2 cellular contexts compared by ENCODE assay signal in the genomic region with DNA sequence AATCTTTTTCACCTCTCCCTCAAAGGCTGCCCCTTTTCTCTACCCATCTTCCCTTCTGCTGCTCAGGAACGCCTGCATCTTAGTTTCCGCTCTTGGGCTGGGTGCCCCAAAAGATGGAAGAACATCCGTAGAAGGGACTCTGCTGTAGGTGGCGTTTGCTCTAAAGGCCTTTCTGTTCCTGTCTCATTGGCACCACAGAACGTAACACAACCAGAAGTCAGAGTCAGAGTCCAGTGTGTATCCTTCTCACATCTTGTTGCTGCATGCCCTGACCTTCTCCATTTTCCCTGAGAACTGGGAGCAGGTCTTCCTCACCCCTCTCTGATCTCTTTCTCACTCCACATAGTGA.
TF ChIP-seq lines count a peak whose summit lies in the region.

No MANE protein-coding gene starts in this region.

TF ChIP-seq in HEK293, 187 proteins besides CTCF, POLR2A, EP300 and RAD21:
- TF ChIP-seq SETDB1 (IDR thresholded peaks at IDR 0.05; ENCODE audit: insufficient read length, low read length) (no peak), ZNF133 (tag by site-specific recombination; IDR thresholded peaks at IDR 0.05) (peak; percentile 36; the same call in 1 of the 2 replicates)

TF ChIP-seq in H1, 55 proteins besides CTCF, POLR2A, EP300 and RAD21:
- no peak for TF ChIP-seq CHD1 (IDR thresholded peaks at IDR 0.05; ENCODE audit: low read depth, low read length)
- no peak for TF ChIP-seq POLR2AphosphoS5 (IDR thresholded peaks at IDR 0.05; ENCODE audit: low read depth, low read length)
- TF ChIP-seq JUND (IDR thresholded peaks at IDR 0.05; ENCODE audit: low read length): no peak
- no peak for TF ChIP-seq SP1 (IDR thresholded peaks at IDR 0.05; ENCODE audit: low read depth, low read length)
- TF ChIP-seq SIN3A (conservative IDR thresholded peaks at IDR 0.05 in 1 of 2, IDR thresholded peaks at IDR 0.05 in 1 of 2; ENCODE audit: low read depth in 1 of 2, low read length in 2 of 2): no peak
- TF ChIP-seq GTF2F1 (IDR thresholded peaks at IDR 0.05; ENCODE audit: borderline replicate concordance, low read depth, low read length): no peak
- TF ChIP-seq, protein P1, sequence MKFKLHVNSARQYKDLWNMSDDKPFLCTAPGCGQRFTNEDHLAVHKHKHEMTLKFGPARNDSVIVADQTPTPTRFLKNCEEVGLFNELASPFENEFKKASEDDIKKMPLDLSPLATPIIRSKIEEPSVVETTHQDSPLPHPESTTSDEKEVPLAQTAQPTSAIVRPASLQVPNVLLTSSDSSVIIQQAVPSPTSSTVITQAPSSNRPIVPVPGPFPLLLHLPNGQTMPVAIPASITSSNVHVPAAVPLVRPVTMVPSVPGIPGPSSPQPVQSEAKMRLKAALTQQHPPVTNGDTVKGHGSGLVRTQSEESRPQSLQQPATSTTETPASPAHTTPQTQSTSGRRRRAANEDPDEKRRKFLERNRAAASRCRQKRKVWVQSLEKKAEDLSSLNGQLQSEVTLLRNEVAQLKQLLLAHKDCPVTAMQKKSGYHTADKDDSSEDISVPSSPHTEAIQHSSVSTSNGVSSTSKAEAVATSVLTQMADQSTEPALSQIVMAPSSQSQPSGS (IDR thresholded peaks at IDR 0.05; ENCODE audit: low read length): no peak
- TF ChIP-seq JUN (IDR thresholded peaks at IDR 0.05; ENCODE audit: low read depth, low read length): no peak
- TF ChIP-seq BRCA1 (IDR thresholded peaks at IDR 0.05; ENCODE audit: low read depth, low read length): no peak
- TF ChIP-seq TAF7 (optimal IDR thresholded peaks at IDR 0.05; ENCODE audit: borderline replicate concordance, low read depth, low read length): no peak
- TF ChIP-seq, protein P2, sequence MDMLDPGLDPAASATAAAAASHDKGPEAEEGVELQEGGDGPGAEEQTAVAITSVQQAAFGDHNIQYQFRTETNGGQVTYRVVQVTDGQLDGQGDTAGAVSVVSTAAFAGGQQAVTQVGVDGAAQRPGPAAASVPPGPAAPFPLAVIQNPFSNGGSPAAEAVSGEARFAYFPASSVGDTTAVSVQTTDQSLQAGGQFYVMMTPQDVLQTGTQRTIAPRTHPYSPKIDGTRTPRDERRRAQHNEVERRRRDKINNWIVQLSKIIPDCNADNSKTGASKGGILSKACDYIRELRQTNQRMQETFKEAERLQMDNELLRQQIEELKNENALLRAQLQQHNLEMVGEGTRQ (IDR thresholded peaks at IDR 0.05; ENCODE audit: low read length): no peak
- TF ChIP-seq KDM1A (IDR thresholded peaks at IDR 0.05; ENCODE audit: borderline replicate concordance, low read length): no peak
- TF ChIP-seq, protein P3, sequence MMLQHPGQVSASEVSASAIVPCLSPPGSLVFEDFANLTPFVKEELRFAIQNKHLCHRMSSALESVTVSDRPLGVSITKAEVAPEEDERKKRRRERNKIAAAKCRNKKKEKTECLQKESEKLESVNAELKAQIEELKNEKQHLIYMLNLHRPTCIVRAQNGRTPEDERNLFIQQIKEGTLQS (IDR thresholded peaks at IDR 0.05; ENCODE audit: insufficient read depth, low read depth, low read length): no peak
- TF ChIP-seq SIRT6 (IDR thresholded peaks at IDR 0.05; ENCODE audit: low read length): no peak
- TF ChIP-seq SP2 (IDR thresholded peaks at IDR 0.05; ENCODE audit: low read length): no peak
- TF ChIP-seq RBBP5 (IDR thresholded peaks at IDR 0.05; ENCODE audit: borderline replicate concordance, low read depth, low read length): no peak
- TF ChIP-seq HDAC6 (IDR thresholded peaks at IDR 0.05; ENCODE audit: low read depth, low read length): no peak
